Comparison of ENCODE assay signal across 9 cellular contexts in the genomic region with DNA sequence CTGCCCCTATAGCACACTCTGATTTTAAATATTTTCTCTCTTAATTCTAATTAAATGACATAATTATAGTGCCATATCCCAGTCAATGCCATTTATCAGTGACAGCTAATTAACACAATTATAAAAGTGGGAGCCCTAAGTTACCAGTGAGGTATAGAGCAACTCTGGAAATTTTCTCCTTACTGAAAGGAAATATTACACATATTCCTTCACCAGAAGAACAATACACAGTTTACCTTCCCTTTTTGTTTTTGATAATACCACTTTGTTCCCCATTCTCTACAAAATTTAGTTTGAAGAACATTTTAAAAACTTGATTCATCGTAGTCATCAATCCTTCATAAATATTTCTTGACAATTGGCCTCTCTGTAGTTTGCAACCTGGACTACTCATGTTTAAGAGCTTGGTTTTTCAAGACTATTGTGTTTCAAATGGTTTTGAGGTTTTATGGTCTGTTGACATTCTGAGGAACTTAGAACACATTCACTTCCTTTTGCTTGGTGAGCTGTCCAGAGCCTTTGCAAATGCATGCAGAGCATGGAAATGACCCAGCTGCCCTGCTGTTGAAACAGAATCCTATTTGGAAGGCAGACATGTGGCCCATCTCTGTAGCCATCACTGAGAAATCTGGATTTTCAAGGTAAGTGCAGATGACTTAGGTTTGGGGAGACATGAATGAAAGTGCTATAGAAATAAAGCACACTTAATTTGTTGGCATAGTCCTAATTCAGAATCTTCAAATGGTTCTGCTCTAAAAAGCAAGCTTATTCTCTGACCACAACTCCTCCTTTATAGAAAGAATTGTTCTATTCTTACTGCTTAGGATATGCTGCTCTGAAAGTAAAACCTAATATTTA. TPM values are rescaled to one million over a fixed set of nuclear protein-coding genes. Genes with fewer than 3 reads are reported as not detected.
DNase-seq lines count a peak whose midpoint lies in the region; ATAC-seq, FAIRE-seq and TF ChIP-seq lines count a peak whose summit lies in the region.
"Had no signal": no experiment of that assay in that cellular context is flagged by ENCODE, and none has a peak within 500 bp of the region (broad histone marks: within the 10 kb centered on the region; RNA-seq: fewer than 3 reads in every experiment).

A gene with protein sequence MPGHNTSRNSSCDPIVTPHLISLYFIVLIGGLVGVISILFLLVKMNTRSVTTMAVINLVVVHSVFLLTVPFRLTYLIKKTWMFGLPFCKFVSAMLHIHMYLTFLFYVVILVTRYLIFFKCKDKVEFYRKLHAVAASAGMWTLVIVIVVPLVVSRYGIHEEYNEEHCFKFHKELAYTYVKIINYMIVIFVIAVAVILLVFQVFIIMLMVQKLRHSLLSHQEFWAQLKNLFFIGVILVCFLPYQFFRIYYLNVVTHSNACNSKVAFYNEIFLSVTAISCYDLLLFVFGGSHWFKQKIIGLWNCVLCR (plus strand): TSS at position 504 of the 858 bp plus-strand sequence. CDS start 56,628 bp downstream, outside the sequence.

- H4K12ac ChIP-seq in trophoblast cell (ENCODE audit: low read depth, low read length), result no peak within 1 kb of the TSS

- no peak within 1 kb of the TSS for H2BK12ac ChIP-seq in trophoblast cell (ENCODE audit: low read length)

- H3K27ac ChIP-seq in small intestine (ENCODE audit: low read depth in 1 of 2, low read length in 1 of 2) (peak within 1 kb of the TSS in 1 of 2 donors; percentile 11), trophoblast cell (ENCODE audit: low read depth, low read length) (no peak within 1 kb of the TSS)

- H3K9me3 ChIP-seq in small intestine (ENCODE audit: control insufficient read depth, low read depth) (no peaks in the 10 kb centered on the region), trophoblast cell (ENCODE audit: insufficient read depth, low read depth, low read length) (no peaks in the 10 kb centered on the region)

- TF ChIP-seq CTCF in astrocyte of the cerebellum (IDR thresholded peaks at IDR 0.05; ENCODE audit: low read depth, low read length, missing control alignments), result no peak

- in situ Hi-C loops in astrocyte of the cerebellum (cut with HindIII; ENCODE audit: low sequenced_read_pairs), result no loop called here

- no peak within 1 kb of the TSS for H4K91ac ChIP-seq in trophoblast cell (ENCODE audit: low read depth, low read length)

- H3K4me3 ChIP-seq in astrocyte of the cerebellum (ENCODE audit: low read depth, low read length) (no peak within 1 kb of the TSS), small intestine (ENCODE audit: low read depth in 1 of 2, low read length in 2 of 2) (no peak within 1 kb of the TSS), trophoblast cell (ENCODE audit: low read depth, low read length) (no peak within 1 kb of the TSS)

- no peak within 1 kb of the TSS for H3K14ac ChIP-seq in trophoblast cell (ENCODE audit: low read length)

- no peak for FAIRE-seq in small intestine (lab: Jason Lieb, UNC)

- H2BK5ac ChIP-seq in trophoblast cell (ENCODE audit: low read depth, low read length, poor library complexity), result no peak within 1 kb of the TSS

- H3K4ac ChIP-seq in trophoblast cell (ENCODE audit: low read depth, low read length), result no peak within 1 kb of the TSS

- no peaks in the 10 kb centered on the region for H3K79me2 ChIP-seq in trophoblast cell (ENCODE audit: control insufficient read depth, insufficient read depth, low read length, poor library complexity)

- DNase-seq in Daoy (ENCODE audit: low read depth), result peak; percentile 88
- DNase-seq in astrocyte of the cerebellum (ENCODE audit: low read depth), result peak; percentile 31
- DNase-seq in small intestine, result no peak
- no peak for DNase-seq in activated CD8-positive, alpha-beta memory T cell treated with anti-CD3 and anti-CD28 coated beads for 24 hours
- DNase-seq in middle frontal gyrus (ENCODE audit: extremely low spot score, low spot score), result no peak
- DNase-seq in trophoblast cell, result no peak

- 48 to 66% (median 50%) methylated on average over 1 of the region's 1 CpG for WGBS in small intestine, 3 donors
- no CpG with 5 or more reads among the region's 1 CpG for WGBS in trophoblast cell (ENCODE audit: extremely low coverage, insufficient coverage, insufficient read length)

- H2BK120ac ChIP-seq in trophoblast cell (ENCODE audit: insufficient read depth, low read length, poor library complexity), result no peak within 1 kb of the TSS

- H3K9ac ChIP-seq in trophoblast cell (ENCODE audit: low read length), result no peak within 1 kb of the TSS

- no peak within 1 kb of the TSS for H3K18ac ChIP-seq in trophoblast cell (ENCODE audit: low read length)

- no peaks in the 10 kb centered on the region for H3K27me3 ChIP-seq in small intestine (ENCODE audit: control insufficient read depth in 2 of 2, insufficient read depth in 2 of 2, low read length in 2 of 2)
- no peaks in the 10 kb centered on the region for H3K27me3 ChIP-seq in trophoblast cell (ENCODE audit: insufficient read depth, low read length)

- no peak within 1 kb of the TSS for H2AFZ ChIP-seq in trophoblast cell (ENCODE audit: insufficient read depth, low read length, poor library complexity)

- no peaks in the 10 kb centered on the region for H3K4me1 ChIP-seq in small intestine (ENCODE audit: control insufficient read depth in 2 of 2, insufficient read depth in 1 of 2, low read depth in 1 of 2, low read length in 1 of 2)
- no peaks in the 10 kb centered on the region for H3K4me1 ChIP-seq in trophoblast cell (ENCODE audit: control insufficient read depth in 1 of 2, insufficient read depth in 2 of 2, low read length in 2 of 2)

- no peaks in the 10 kb centered on the region for H3K36me3 ChIP-seq in small intestine (ENCODE audit: control insufficient read depth in 2 of 2, insufficient read depth in 2 of 2, low read length in 2 of 2)
- H3K36me3 ChIP-seq in trophoblast cell (ENCODE audit: control insufficient read depth in 1 of 2, insufficient read depth in 2 of 2, low read length in 2 of 2), result no peaks in the 10 kb centered on the region

- H3K79me1 ChIP-seq in trophoblast cell (ENCODE audit: low read length), result no peaks in the 10 kb centered on the region

- peak; percentile 94 for ATAC-seq in GM19463 (IDR thresholded peaks at IDR 0.05; ENCODE audit: unreplicated experiment)
- peak; percentile 96 for ATAC-seq in HG03442 (IDR thresholded peaks at IDR 0.05; ENCODE audit: unreplicated experiment)
- ATAC-seq: naive thymus-derived CD8-positive, alpha-beta T cell had no signal

- no peak within 1 kb of the TSS for H3K23ac ChIP-seq in trophoblast cell (ENCODE audit: low read length)

- H4K8ac ChIP-seq in trophoblast cell (ENCODE audit: low read depth, low read length), result no peak within 1 kb of the TSS

- H3K4me2 ChIP-seq in trophoblast cell (ENCODE audit: low read length), result no peak within 1 kb of the TSS

- H2AK5ac ChIP-seq in trophoblast cell (ENCODE audit: low read length), result no peak within 1 kb of the TSS

RNA-seq across cellular contexts. Expression of the gene that starts here (rescaled TPM):
- not detected in 2 replicates for total RNA-seq in Daoy (2014; rRNA removed; shearing (Covaris generic))
- polyA plus RNA-seq in small intestine, result 1 to 10 TPM in 1 of 3 donors, under 1 TPM in 1, not detected in 1; 0.13 to 1.1 TPM
- 0.07 TPM in 1 of 2 replicates, not detected in the other for polyA plus RNA-seq in trophoblast cell (2013)
- total RNA-seq: naive thymus-derived CD8-positive, alpha-beta T cell had no signal

Comparison
In these comparisons a context has a peak if more than half of its experiments do, and no peak if none do; other contexts are left out.
1. Peak in DNase-seq in Daoy; RNA of the gene not detected or under 1 TPM.